Comparison of ENCODE assay signal across 1 cellular context in the genomic region with DNA sequence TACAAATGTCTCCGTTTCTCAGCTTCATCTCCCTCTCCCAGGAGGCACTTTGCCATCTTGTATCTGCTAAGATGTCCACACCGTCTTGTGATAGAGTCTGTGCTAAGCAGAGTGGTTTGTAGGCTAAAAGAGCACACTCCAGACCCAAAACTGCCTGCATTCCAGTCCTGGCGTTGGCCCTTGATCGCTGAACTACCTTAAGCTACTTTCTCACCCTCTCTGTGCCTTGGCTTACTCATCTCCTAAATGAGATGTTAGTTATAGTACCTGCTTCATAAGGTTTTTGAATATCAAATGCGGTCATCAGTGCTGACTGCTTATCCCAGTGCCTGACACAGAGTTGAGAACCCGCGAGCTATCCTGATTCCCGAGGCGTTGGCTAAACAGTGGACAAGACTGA.
TF ChIP-seq lines count a peak whose summit lies in the region.

No MANE protein-coding gene starts in this region.

TF ChIP-seq in WTC11, 78 proteins besides CTCF, POLR2A, EP300 and RAD21:
- TF ChIP-seq TCF7 (CRISPR knock-in tag; IDR thresholded peaks at IDR 0.05; ENCODE audit: low read depth), result no peak
- TF ChIP-seq SMAD4 (CRISPR knock-in tag; IDR thresholded peaks at IDR 0.05), result no peak
TF ChIP-seq in WTC11: peak in this region for 0.
